ENCODE assay signal across 8 cellular contexts in the genomic region with DNA sequence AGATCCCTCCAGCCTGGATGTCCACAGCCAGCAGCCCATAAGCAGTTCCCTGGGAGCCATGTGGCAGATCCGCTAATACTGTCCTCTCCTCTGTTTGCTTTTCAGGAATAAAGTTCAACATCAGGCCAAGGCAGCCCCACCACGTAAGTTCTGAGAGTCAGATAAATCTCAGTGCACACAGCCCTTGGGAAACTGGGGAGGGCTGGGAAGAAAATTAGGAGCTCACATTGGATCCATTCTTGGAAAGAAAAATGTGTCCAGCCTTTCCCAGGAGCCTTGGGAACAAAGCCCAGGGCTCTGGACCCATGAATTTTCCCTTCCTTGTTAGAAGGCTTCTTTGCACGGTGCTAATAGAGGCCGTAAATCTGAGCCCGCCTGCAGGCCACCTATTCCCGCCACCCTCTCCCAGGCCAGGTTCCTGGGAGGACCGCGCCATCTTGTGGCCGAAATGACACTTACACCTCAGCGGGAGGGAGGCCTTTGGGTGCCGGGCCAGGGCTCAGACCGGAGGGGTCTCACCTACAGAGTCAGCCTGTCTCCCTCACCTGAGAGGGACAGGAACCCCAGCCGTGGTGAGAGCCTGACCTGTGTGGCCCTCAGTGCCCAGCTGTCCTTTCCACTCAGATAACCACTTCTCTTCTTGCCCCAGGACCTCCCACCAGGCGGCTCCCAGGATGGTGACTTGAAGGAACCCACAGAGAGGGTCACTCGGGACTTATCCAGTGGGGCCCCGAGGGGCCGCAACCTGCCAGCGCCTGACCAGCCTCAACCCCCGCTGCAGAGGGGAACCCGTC. TPM values are rescaled to one million over a fixed set of nuclear protein-coding genes. Genes with fewer than 3 reads are reported as not detected.
DNase-seq lines count a peak whose midpoint lies in the region; ATAC-seq and TF ChIP-seq lines count a peak whose summit lies in the region.

No MANE protein-coding gene starts in this region.

- no peak overlapping the region for H3K4me3 ChIP-seq in dorsolateral prefrontal cortex

- peak; percentile 70 to 97 (median 94) for TF ChIP-seq CTCF in dorsolateral prefrontal cortex (IDR thresholded peaks at IDR 0.05 in 54 of 56, conservative IDR thresholded peaks at IDR 0.05 in 2 of 56; ENCODE audit: low read depth in 1 of 56, partially characterized antibody in 56 of 56)

- DNase-seq in Caki2 (ENCODE audit: low read depth) (peak; percentile 67), NCI-H69 (lab: John Stamatoyannopoulos, UW) (peak; percentile 83), dorsolateral prefrontal cortex (peak in 9 of 10 donors; percentile 60 to 85 (median 69)), medulla oblongata (ENCODE audit: extremely low spot score) (peak; percentile 80)
- peak; percentile 47 to 54 for DNase-seq in activated CD4-positive, alpha-beta T cell treated with anti-CD3 and anti-CD28 coated beads, Interleukin-2, amount 50 U/mL, for 4 hours
- DNase-seq in stimulated activated CD8-positive, alpha-beta memory T cell treated with anti-CD3 and anti-CD28 coated beads, Interleukin-2, amount 100 ng/mL, for 48 hours (ENCODE audit: low read depth in 2 of 2): peak; percentile 58 to 59

- H3K27me3 ChIP-seq in dorsolateral prefrontal cortex: peaks cover 0 to 10% (median 0%) of the 10 kb centered on the region in 45 donors

- H3K27ac ChIP-seq in dorsolateral prefrontal cortex: no peak overlapping the region

- intact Hi-C loops in dorsolateral prefrontal cortex (cut with DNase I): loop anchor here (1.0 to 10.0 kb wide), 6 partner anchors 223 to 531 kb away; no protein-coding TSS in a partner anchor

- in situ Hi-C loops in Caki2 (cut with HindIII; ENCODE audit: low pct_unique_long_range_greater_than_20kb, low sequenced_read_pairs): no loop called here

- ATAC-seq in HG03159 (IDR thresholded peaks at IDR 0.05; ENCODE audit: unreplicated experiment) (peak; percentile 72), HG03196 (IDR thresholded peaks at IDR 0.05; ENCODE audit: unreplicated experiment) (no peak)

RNA-seq across cellular contexts. Expression of gene KCTD15, which starts 25.2 kb away (rescaled TPM):
- total RNA-seq in Caki2 (2014; rRNA removed; shearing (Covaris generic); ENCODE audit: low replicate concordance): 88.9 and 193 TPM in 2 replicates
- total RNA-seq in dorsolateral prefrontal cortex: 10 to 100 TPM; 12.3 to 56.4 (median 26.3) TPM
